ENCODE assay signal across 1 cellular context in genomic region chr19:47479701-47480503, GRCh38.
TF ChIP-seq lines count a peak whose summit lies in the region.

No MANE protein-coding gene starts in this region.

TF ChIP-seq in K562, 482 proteins besides CTCF, POLR2A, EP300 and RAD21 (continued from another document):
- no peak for TF ChIP-seq ARID4B (CRISPR knock-in tag; IDR thresholded peaks at IDR 0.05)
- TF ChIP-seq ID3 (CRISPR knock-in tag; IDR thresholded peaks at IDR 0.05), result no peak
- TF ChIP-seq ID3 (tag; IDR thresholded peaks at IDR 0.05), result no peak
- no peak for TF ChIP-seq ZNF277 (CRISPR knock-in tag; IDR thresholded peaks at IDR 0.05; ENCODE audit: borderline replicate concordance)
- TF ChIP-seq TAF1 (IDR thresholded peaks at IDR 0.05; ENCODE audit: control insufficient read depth, extremely low read depth, insufficient read depth, low read length, severe bottlenecking), result peak; percentile 26
- peak in 1 of 2 experiments; percentile 84; a peak in 2 of 4 replicates for TF ChIP-seq HDAC1 (IDR thresholded peaks at IDR 0.05)
- no peak for TF ChIP-seq NBN (IDR thresholded peaks at IDR 0.05; ENCODE audit: low read depth)
- no peak for TF ChIP-seq E2F5 (CRISPR knock-in tag; IDR thresholded peaks at IDR 0.05)
